ENCODE assay signal across 23 cellular contexts in genomic region chrX:118977424-118977823, GRCh38. TPM values are rescaled to one million over a fixed set of nuclear protein-coding genes. Genes with fewer than 3 reads are reported as not detected.
DNase-seq lines count a peak whose midpoint lies in the region; ATAC-seq, FAIRE-seq and TF ChIP-seq lines count a peak whose summit lies in the region.
"Had no signal": no experiment of that assay in that cellular context is flagged by ENCODE, and none has a peak within 500 bp of the region (broad histone marks: within the 10 kb centered on the region; RNA-seq: fewer than 3 reads in every experiment).

No MANE protein-coding gene starts in this region.

- H3K9me2 ChIP-seq in GM23248 (ENCODE audit: insufficient read depth) = no peaks in the 10 kb centered on the region

- peaks cover 24% of the 10 kb centered on the region for H3K4me1 ChIP-seq in CD4-positive, CD25-positive, alpha-beta regulatory T cell (ENCODE audit: control insufficient read depth, insufficient read depth, low read length, poor library complexity, severe bottlenecking)
- H3K4me1 ChIP-seq in psoas muscle (no peaks in the 10 kb centered on the region), GM23248 (ENCODE audit: insufficient read depth) (no peaks in the 10 kb centered on the region)
- H3K4me1 ChIP-seq: prostate gland had no signal

- H3K27me3 ChIP-seq in CD4-positive, CD25-positive, alpha-beta regulatory T cell (ENCODE audit: control insufficient read depth, insufficient read depth, low read length) = peaks cover 2% of the 10 kb centered on the region
- H3K27me3 ChIP-seq in psoas muscle (ENCODE audit: insufficient read depth in 3 of 3, low read length in 2 of 3) = peaks cover 0 to 9% (median 0%) of the 10 kb centered on the region in 3 donors
- H3K27me3 ChIP-seq in GM23248 (replicated peaks; ENCODE audit: insufficient read depth) = peaks cover 9% of the 10 kb centered on the region

- WGBS in psoas muscle, 3 donors = 84 to 89% (median 88%) methylated on average over 3 of the region's 3 CpGs
- 46 to 58% methylated on average over 3 of the region's 3 CpGs for WGBS in GM23248 (ENCODE audit: low coverage in 1 of 2, low lambda C conversion rate in 2 of 2, missing lambda C conversion rate in 2 of 2), 2 experiments

- no peak for TF ChIP-seq CTCF in psoas muscle (IDR thresholded peaks at IDR 0.05)
- TF ChIP-seq CTCF in D721Med (IDR thresholded peaks at IDR 0.05; ENCODE audit: insufficient read depth, missing control alignments) = no peak

- no peak for ATAC-seq in CD4-positive, CD25-positive, alpha-beta regulatory T cell (ENCODE audit: low read depth in 2 of 2)
- no peak for ATAC-seq in effector memory CD8-positive, alpha-beta T cell (replicated peaks)
- ATAC-seq in psoas muscle = no peak
- no peak for ATAC-seq in GM19324 (IDR thresholded peaks at IDR 0.05; ENCODE audit: low FRiP score, unreplicated experiment)
- ATAC-seq: activated CD8-positive, alpha-beta memory T cell treated with anti-CD3 and anti-CD28 coated beads, Interleukin-2, amount 10 ng/mL, durations not matched to agents 7 days and 5 days had no signal

- H3K36me3 ChIP-seq in CD4-positive, CD25-positive, alpha-beta regulatory T cell (ENCODE audit: control insufficient read depth, insufficient read depth, low read length) = no peaks in the 10 kb centered on the region
- peaks cover 2 to 40% of the 10 kb centered on the region in 2 donors for H3K36me3 ChIP-seq in psoas muscle (ENCODE audit: insufficient read depth in 1 of 2, low read depth in 1 of 2)
- no peaks in the 10 kb centered on the region for H3K36me3 ChIP-seq in GM23248 (ENCODE audit: low read depth)
- H3K36me3 ChIP-seq: MG63, prostate gland had no signal

- H2AFZ ChIP-seq in GM23248 = no peak overlapping the region

- intact Hi-C loops in psoas muscle (cut with DNase I) = loop anchor here in 1 of 2 donors (10.0 kb wide), 1 partner anchor 113 kb away; no protein-coding TSS in a partner anchor

- H3K9me3 Mint-ChIP-seq in CD4-positive, CD25-positive, alpha-beta regulatory T cell = peaks cover 0 to 5% (median 0%) of the 10 kb centered on the region in 7 donors
- H3K9me3 Mint-ChIP-seq in effector memory CD8-positive, alpha-beta T cell = no peaks in the 10 kb centered on the region

- no peak for DNase-seq in CD4-positive, CD25-positive, alpha-beta regulatory T cell
- DNase-seq in G401 (ENCODE audit: low spot score) = peak; percentile 14
- no peak for DNase-seq in effector memory CD8-positive, alpha-beta T cell
- DNase-seq in psoas muscle = no peak
- DNase-seq in GDM1 (lab: John Stamatoyannopoulos, UW) = no peak
- DNase-seq in D721Med (ENCODE audit: insufficient read length, low spot score) = no peak
- DNase-seq in GM23248 = no peak
- DNase-seq: activated CD4-positive, alpha-beta T cell treated with anti-CD3 and anti-CD28 coated beads for 48 hours; activated CD8-positive, alpha-beta memory T cell treated with anti-CD3 and anti-CD28 coated beads, Interleukin-2, amount 10 ng/mL, durations not matched to agents 7 days and 5 days; activated effector memory CD4-positive, alpha-beta T cell treated with Interleukin-2 at 50 U/mL for 16 hours; dorsolateral prefrontal cortex; foreskin melanocyte; MG63; NCI-H1436 treated with DMSO at 0.1 percent for 48 hours; NCI-H2171 treated with DMSO at 0.1 percent for 48 hours; nephron progenitor cell; SIG-M5; stimulated activated CD4-positive, alpha-beta T cell treated with anti-CD3 and anti-CD28 coated beads, Interleukin-4, amount 100 ng/mL, for 1 hour had no signal

- peaks cover 4% of the 10 kb centered on the region for H3K36me3 Mint-ChIP-seq in CD4-positive, CD25-positive, alpha-beta regulatory T cell
- H3K36me3 Mint-ChIP-seq in effector memory CD8-positive, alpha-beta T cell (ENCODE audit: insufficient read depth) = peaks cover 44% of the 10 kb centered on the region

- no peak overlapping the region for H3K27ac ChIP-seq in CD4-positive, CD25-positive, alpha-beta regulatory T cell (ENCODE audit: insufficient read depth, low read length, poor library complexity, severe bottlenecking)
- H3K27ac ChIP-seq in psoas muscle (peak overlapping the region; percentile 97), GM23248 (no peak overlapping the region)

- peaks cover 0 to 38% (median 12%) of the 10 kb centered on the region in 4 donors for H3K4me1 Mint-ChIP-seq in CD4-positive, CD25-positive, alpha-beta regulatory T cell
- H3K4me1 Mint-ChIP-seq in effector memory CD8-positive, alpha-beta T cell (ENCODE audit: low read depth in 2 of 2) = peaks cover 14 to 18% of the 10 kb centered on the region in 2 donors

- peaks cover 34% of the 10 kb centered on the region for H3K27me3 Mint-ChIP-seq in CD4-positive, CD25-positive, alpha-beta regulatory T cell
- H3K27me3 Mint-ChIP-seq in effector memory CD8-positive, alpha-beta T cell = peaks cover 0 to 7% of the 10 kb centered on the region in 2 donors

- H3K27ac Mint-ChIP-seq in CD4-positive, CD25-positive, alpha-beta regulatory T cell = peak overlapping the region in 2 of 3 donors; percentile 25 to 30
- peak overlapping the region in 1 of 2 donors; percentile 41 for H3K27ac Mint-ChIP-seq in effector memory CD8-positive, alpha-beta T cell
- H3K27ac Mint-ChIP-seq: activated CD8-positive, alpha-beta memory T cell treated with anti-CD3 and anti-CD28 coated beads, Interleukin-2, amount 10 ng/mL, durations not matched to agents 7 days and 5 days; nephron progenitor cell had no signal

- H4K20me1 ChIP-seq in GM23248 (ENCODE audit: insufficient read depth) = no peaks in the 10 kb centered on the region

- no peak overlapping the region for H3K4me2 ChIP-seq in GM23248 (ENCODE audit: unreplicated experiment)
- H3K4me2 ChIP-seq: smooth muscle cell had no signal

- H3F3A ChIP-seq in GM23248 (ENCODE audit: insufficient read depth) = no peaks in the 10 kb centered on the region

- H3K79me2 ChIP-seq in GM23248 (ENCODE audit: insufficient read depth) = no peaks in the 10 kb centered on the region

- no peak for FAIRE-seq in D721Med (lab: Jason Lieb, UNC)
- FAIRE-seq: GM12878, urothelium cell line had no signal

- in situ Hi-C loops in G401 (cut with HindIII; ENCODE audit: low sequenced_read_pairs) (no loop called here), GM23248 (cut with MboI) (no loop called here)

- peak overlapping the region; percentile 70 to 93 (median 88) for H3K4me3 Mint-ChIP-seq in CD4-positive, CD25-positive, alpha-beta regulatory T cell
- H3K4me3 Mint-ChIP-seq in effector memory CD8-positive, alpha-beta T cell = peak overlapping the region; percentile 81 to 86
- H3K4me3 Mint-ChIP-seq: activated CD8-positive, alpha-beta memory T cell treated with anti-CD3 and anti-CD28 coated beads, Interleukin-2, amount 10 ng/mL, durations not matched to agents 7 days and 5 days; nephron progenitor cell had no signal

- peak overlapping the region; percentile 32 for H3K4me3 ChIP-seq in CD4-positive, CD25-positive, alpha-beta regulatory T cell (ENCODE audit: low read depth, low read length)
- H3K4me3 ChIP-seq in psoas muscle (peak overlapping the region; percentile 85), GM23248 (no peak overlapping the region)
- H3K4me3 ChIP-seq: GM12878, MG63 had no signal

- H3K9ac ChIP-seq in GM23248 = no peak overlapping the region

- no peaks in the 10 kb centered on the region for H3K9me3 ChIP-seq in CD4-positive, CD25-positive, alpha-beta regulatory T cell (ENCODE audit: control insufficient read depth in 2 of 2, low read length in 2 of 2)
- H3K9me3 ChIP-seq in psoas muscle = no peaks in the 10 kb centered on the region
- no peaks in the 10 kb centered on the region for H3K9me3 ChIP-seq in GM23248 (ENCODE audit: low read depth)
- H3K9me3 ChIP-seq: MG63, prostate gland had no signal

RNA-seq across cellular contexts. Expression of gene LONRF3, which starts 3.0 kb away (rescaled TPM):
- 5.3 TPM for total RNA-seq in CD4-positive, CD25-positive, alpha-beta regulatory T cell
- polyA plus RNA-seq in CD4-positive, CD25-positive, alpha-beta regulatory T cell = 1 to 10 TPM; 1.2 to 1.9 (median 1.5) TPM
- total RNA-seq in G401 (2014; rRNA removed; shearing (Covaris generic)) = 0.37 TPM in 1 of 2 replicates, not detected in the other
- 10 to 100 TPM in 3 of 4 donors, 1 to 10 TPM in 1; 9.4 to 55.8 (median 27.3) TPM for total RNA-seq in psoas muscle
- polyA plus RNA-seq in psoas muscle (10 to 100 TPM in 2 of 3 donors, 1 to 10 TPM in 1; 8.4 to 20.2 (median 15.5) TPM), GM23248 (2016; fragmentation: Nextera tagmentation; extraction: Ambion mirVana) (not detected in 2 replicates)
- total RNA-seq in GM23248 (2014; rRNA removed; shearing (Covaris generic)) = 0.54 TPM in 1 of 2 replicates, not detected in the other
- polyA plus RNA-seq: smooth muscle cell had no signal
